In genomic region chr10:97169911-97170693, GRCh38 we compare ENCODE assay signal across 12 cellular contexts. TPM values are rescaled to one million over a fixed set of nuclear protein-coding genes. Genes with fewer than 3 reads are reported as not detected.
DNase-seq lines count a peak whose midpoint lies in the region; ATAC-seq and TF ChIP-seq lines count a peak whose summit lies in the region.
"Had no signal": no experiment of that assay in that cellular context is flagged by ENCODE, and none has a peak within 500 bp of the region (broad histone marks: within the 10 kb centered on the region; RNA-seq: fewer than 3 reads in every experiment).

No MANE protein-coding gene starts in this region.

- DNase-seq in HCT116 (ENCODE audit: low read depth, low spot score) (no peak), WERI-Rb-1 (peak; percentile 49), kidney tubule cell (ENCODE audit: low spot score) (peak; percentile 54), AG20443 (ENCODE audit: low spot score) (no peak), GM20000 (ENCODE audit: low spot score) (no peak), GM19238 (ENCODE audit: insufficient read length, low spot score) (no peak), GM10266 (ENCODE audit: extremely low spot score) (no peak)
- DNase-seq: activated naive CD8-positive, alpha-beta T cell treated with anti-CD3 and anti-CD28 coated beads for 36 hours; CD4-positive, alpha-beta T cell; cortex of kidney; NCI-H146 had no signal

- H3K27ac ChIP-seq in ACC112 (ENCODE audit: low read depth, low read length) (no peak overlapping the region), HCT116 (ENCODE audit: low read depth, low read length) (no peak overlapping the region), WERI-Rb-1 (peak overlapping the region; percentile 63)

- H3K36me3 ChIP-seq in ACC112 (ENCODE audit: insufficient read depth, low read length) (no peaks in the 10 kb centered on the region), HCT116 (ENCODE audit: control insufficient read depth in 1 of 2, insufficient read depth in 2 of 2, low read length in 2 of 2) (no peaks in the 10 kb centered on the region), WERI-Rb-1 (no peaks in the 10 kb centered on the region)

- H3K27me3 ChIP-seq in ACC112 (ENCODE audit: insufficient read depth, low read length), result peaks cover 22% of the 10 kb centered on the region
- no peaks in the 10 kb centered on the region for H3K27me3 ChIP-seq in HCT116 (ENCODE audit: insufficient read depth, low read length)
- H3K27me3 ChIP-seq in WERI-Rb-1 (ENCODE audit: insufficient read depth, low read depth, severe bottlenecking), result no peaks in the 10 kb centered on the region

- H2AFZ ChIP-seq in ACC112 (ENCODE audit: low read length, unreplicated experiment) (peak overlapping the region; percentile 44), HCT116 (ENCODE audit: low read depth, low read length, poor library complexity, severe bottlenecking) (no peak overlapping the region)

- H3K4me1 ChIP-seq in ACC112 (ENCODE audit: control insufficient read depth, insufficient read depth, low read length, unreplicated experiment) (no peaks in the 10 kb centered on the region), HCT116 (ENCODE audit: control insufficient read depth in 1 of 2, insufficient read depth in 2 of 2, low read length in 2 of 2) (peaks cover 4 to 5% of the 10 kb centered on the region in 2 experiments; a peak in 2 of 4 replicates)

- TF ChIP-seq POLR2A in HCT116 (IDR thresholded peaks at IDR 0.05; ENCODE audit: borderline replicate concordance, extremely low read depth, insufficient read depth, insufficient read length), result no peak

- no peak for TF ChIP-seq RAD21 in HCT116 (IDR thresholded peaks at IDR 0.05; ENCODE audit: low read depth)

- RAD21 ChIA-PET in HCT116 (lab: Charles Lee; ENCODE audit: low non-redundant PET in 1 of 2, low total read pairs in 2 of 2, uncharacterized antibody in 2 of 2, unreplicated experiment in 2 of 2), result no interaction called here

- peak; percentile 71 for ATAC-seq in HCT116

- no peak overlapping the region for H3K4me2 ChIP-seq in HCT116 (ENCODE audit: low read length)

- POLR2A ChIA-PET in HCT116 (lab: Charles Lee), result no interaction called here

- H4K20me1 ChIP-seq in HCT116 (ENCODE audit: insufficient read depth), result no peaks in the 10 kb centered on the region

- H3K9me3 ChIP-seq in HCT116 (ENCODE audit: control insufficient read depth in 1 of 2, insufficient read depth in 1 of 2, low read depth in 1 of 2, low read length in 2 of 2), result no peaks in the 10 kb centered on the region
- no peaks in the 10 kb centered on the region for H3K9me3 ChIP-seq in WERI-Rb-1 (ENCODE audit: severe bottlenecking)

- peak overlapping the region; percentile 9; the same call in 1 of the 2 replicates for H3K4me3 ChIP-seq in ACC112 (ENCODE audit: low read depth, low read length)
- H3K4me3 ChIP-seq in HCT116 (replicated peaks in 1 of 2; ENCODE audit: low read depth in 1 of 2, low read length in 2 of 2), result no peak overlapping the region
- H3K4me3 ChIP-seq in WERI-Rb-1 (ENCODE audit: low read depth, low read length), result no peak overlapping the region

- no TSS peak for BruUV-seq in HCT116 (replicated peaks; lab: Mats Ljungman, UMichigan)

- intact Hi-C loops in HCT116 (cut with micrococcal nuclease), result no loop called here

- H3K79me2 ChIP-seq in ACC112 (ENCODE audit: control insufficient read depth, insufficient read depth, low read length, unreplicated experiment) (no peaks in the 10 kb centered on the region), HCT116 (ENCODE audit: insufficient read depth, low read length) (no peaks in the 10 kb centered on the region)

- H3K9me2 ChIP-seq in HCT116 (ENCODE audit: insufficient read depth), result no peaks in the 10 kb centered on the region

- no peak for TF ChIP-seq CTCF in HCT116 (IDR thresholded peaks at IDR 0.05 in 2 of 3, conservative IDR thresholded peaks at IDR 0.05 in 1 of 3; ENCODE audit: borderline replicate concordance in 1 of 3, insufficient read depth in 1 of 3, low read depth in 2 of 3, low read length in 2 of 3)
- 0 out of 2 replicates have a peak, but pooled peaks have one; percentile 7 for TF ChIP-seq CTCF in WERI-Rb-1 (IDR thresholded peaks at IDR 0.05; ENCODE audit: low read depth, low read length)
- no peak for TF ChIP-seq CTCF in GM20000 (IDR thresholded peaks at IDR 0.05; ENCODE audit: extremely low read depth, missing control alignments)
- TF ChIP-seq CTCF in GM10266 (IDR thresholded peaks at IDR 0.05; ENCODE audit: control insufficient read depth, insufficient read depth, low read depth, missing control alignments), result no peak

- no peak overlapping the region for H3K9ac ChIP-seq in HCT116 (ENCODE audit: low read length)

- CTCF ChIA-PET in HCT116 (lab: Charles Lee), result interaction anchor here (1.0 kb wide), 1 partner anchor 97 kb away, joined by 3 read pairs; no protein-coding TSS in a partner anchor

TF ChIP-seq in HCT116, 20 proteins besides CTCF, POLR2A, EP300 and RAD21:
- TF ChIP-seq ZNF274 (IDR thresholded peaks at IDR 0.05; ENCODE audit: low read depth, low read length) (no peak), ZBTB33 (IDR thresholded peaks at IDR 0.05; ENCODE audit: extremely low read depth, insufficient replicate concordance, low read length) (no peak), MAX (IDR thresholded peaks at IDR 0.05) (no peak)
TF ChIP-seq in HCT116: peak in this region for 0.

RNA-seq across cellular contexts. Expression of gene SLIT1, which starts 15.7 kb away (rescaled TPM):
- total RNA-seq in HCT116 (2021; ENCODE audit: unreplicated experiment), result 0.42 TPM
- 0.16 and 0.20 TPM in 2 replicates for polyA plus RNA-seq in HCT116 (2012)

Comparison
In these comparisons a context has a peak if more than half of its experiments do, and no peak if none do; other contexts are left out.
1. DNase-seq: peak in WERI-Rb-1 (single experiment) and kidney tubule cell (single experiment); none in HCT116 (single experiment), AG20443 (single experiment), GM20000 (single experiment), GM19238 (single experiment) and GM10266 (single experiment).